Comparison of ENCODE assay signal across 11 cellular contexts in genomic region chr1:27961646-27962221, GRCh38. TPM values are rescaled to one million over a fixed set of nuclear protein-coding genes. Genes with fewer than 3 reads are reported as not detected.
DNase-seq lines count a peak whose midpoint lies in the region; ATAC-seq and TF ChIP-seq lines count a peak whose summit lies in the region.
"Had no signal": no experiment of that assay in that cellular context is flagged by ENCODE, and none has a peak within 500 bp of the region (broad histone marks: within the 10 kb centered on the region; RNA-seq: fewer than 3 reads in every experiment).

No MANE protein-coding gene starts in this region.

- H3K36me3 ChIP-seq in Panc1 (ENCODE audit: control insufficient read depth, insufficient read depth, low read length): no peaks in the 10 kb centered on the region; the same call in 1 of the 2 replicates
- H3K36me3 ChIP-seq in effector memory CD4-positive, alpha-beta T cell (ENCODE audit: control insufficient read depth, insufficient read depth, low read length): peaks cover 25% of the 10 kb centered on the region

- no peaks in the 10 kb centered on the region for H3K9me3 ChIP-seq in Panc1 (ENCODE audit: control insufficient read depth, insufficient read depth, low read depth, low read length)
- no peaks in the 10 kb centered on the region for H3K9me3 ChIP-seq in effector memory CD4-positive, alpha-beta T cell (ENCODE audit: control insufficient read depth, low read length)
- H3K9me3 ChIP-seq: Peyer's patch had no signal

- intact Hi-C loops in Calu3 (cut with micrococcal nuclease; ENCODE audit: unreplicated experiment): no loop called here
- intact Hi-C loops in Panc1 (cut with micrococcal nuclease; ENCODE audit: unreplicated experiment): no loop called here

- ATAC-seq in Panc1 (no peak), GM18520 (IDR thresholded peaks at IDR 0.05; ENCODE audit: unreplicated experiment) (no peak), GM21526 (IDR thresholded peaks at IDR 0.05; ENCODE audit: low FRiP score, unreplicated experiment) (no peak), HG02798 (IDR thresholded peaks at IDR 0.05; ENCODE audit: poor library complexity, unreplicated experiment) (no peak)

- no peak overlapping the region for H3K4me3 ChIP-seq in Panc1 (ENCODE audit: low read depth in 2 of 2, low read length in 2 of 2)
- no peak overlapping the region for H3K4me3 ChIP-seq in effector memory CD4-positive, alpha-beta T cell (ENCODE audit: insufficient read depth, low read depth, low read length, poor library complexity, severe bottlenecking)

- H3K27me3 ChIP-seq in Panc1 (ENCODE audit: control insufficient read depth, insufficient read depth, low read length): no peaks in the 10 kb centered on the region
- H3K27me3 ChIP-seq in effector memory CD4-positive, alpha-beta T cell (replicated peaks; ENCODE audit: control insufficient read depth, insufficient read depth, low read length, poor library complexity, severe bottlenecking): no peaks in the 10 kb centered on the region
- H3K27me3 ChIP-seq: Peyer's patch had no signal

- DNase-seq in Calu3: no peak
- no peak for DNase-seq in Panc1 (ENCODE audit: low read depth, low spot score)
- DNase-seq in effector memory CD4-positive, alpha-beta T cell: no peak
- DNase-seq in progenitor cell of endocrine pancreas (ENCODE audit: low spot score, unreplicated experiment): no peak
- DNase-seq in DMS53 treated with DMSO at 0.1 percent for 48 hours (lab: John Stamatoyannopoulos, UW; ENCODE audit: unreplicated experiment): no peak
- DNase-seq: activated gamma-delta T cell; stimulated activated CD4-positive, alpha-beta T cell treated with anti-CD3 and anti-CD28 coated beads, Interleukin-12 subunit alpha, Interleukin-12 subunit beta, amount 100 ng/mL, for 4 hours had no signal

- H3K27ac Mint-ChIP-seq in Calu3 (ENCODE audit: unreplicated experiment) (no peak overlapping the region), progenitor cell of endocrine pancreas (peak overlapping the region; percentile 37)

- H3K4me1 Mint-ChIP-seq in Calu3 (ENCODE audit: low read depth, unreplicated experiment) (peaks cover 13% of the 10 kb centered on the region), progenitor cell of endocrine pancreas (ENCODE audit: low read depth) (peaks cover 16% of the 10 kb centered on the region)

- no peak overlapping the region for H3K4me3 Mint-ChIP-seq in Calu3 (ENCODE audit: low read depth, unreplicated experiment)
- peak overlapping the region; percentile 73 for H3K4me3 Mint-ChIP-seq in progenitor cell of endocrine pancreas (ENCODE audit: low read depth)

- H3K27me3 Mint-ChIP-seq in Calu3 (ENCODE audit: unreplicated experiment) (no peaks in the 10 kb centered on the region), progenitor cell of endocrine pancreas (no peaks in the 10 kb centered on the region)

- no peak overlapping the region for H3K27ac ChIP-seq in Panc1 (ENCODE audit: low read length)
- peak overlapping the region; percentile 78 for H3K27ac ChIP-seq in effector memory CD4-positive, alpha-beta T cell (ENCODE audit: insufficient read depth, low read length, poor library complexity, severe bottlenecking)

- CTCF ChIA-PET in Calu3 (lab: Charles Lee) (interaction anchor here (0.6 to 1.1 kb wide), 3 partner anchors 42 to 127 kb away, joined by 3 to 5 read pairs (median 4); partner anchors contain the start of gene EYA3), Panc1 (lab: Charles Lee) (no interaction called here)

- no peak for TF ChIP-seq CTCF in Calu3 (IDR thresholded peaks at IDR 0.05; ENCODE audit: unreplicated experiment)
- no peak for TF ChIP-seq CTCF in Panc1 (IDR thresholded peaks at IDR 0.05)
- no peak for TF ChIP-seq CTCF in progenitor cell of endocrine pancreas (IDR thresholded peaks at IDR 0.05; ENCODE audit: unreplicated experiment)

- peaks cover 22% of the 10 kb centered on the region for H3K36me3 Mint-ChIP-seq in Calu3 (ENCODE audit: insufficient read depth, unreplicated experiment)
- peaks cover 3% of the 10 kb centered on the region for H3K36me3 Mint-ChIP-seq in progenitor cell of endocrine pancreas (ENCODE audit: insufficient read depth)

- in situ Hi-C loops in Panc1 (cut with HindIII; ENCODE audit: low pct_unique_long_range_greater_than_20kb, low sequenced_read_pairs): no loop called here

- peaks cover 22% of the 10 kb centered on the region for H3K4me1 ChIP-seq in Panc1 (ENCODE audit: control insufficient read depth, insufficient read depth, low read length)
- H3K4me1 ChIP-seq in effector memory CD4-positive, alpha-beta T cell (ENCODE audit: control insufficient read depth, insufficient read depth, low read length, poor library complexity, severe bottlenecking): peaks cover 15% of the 10 kb centered on the region

- POLR2A ChIA-PET in Panc1 (lab: Charles Lee): interaction anchor here (0.5 to 0.6 kb wide), 3 partner anchors 140 to 608 kb away, joined by 3 to 7 read pairs (median 3); no protein-coding TSS in a partner anchor

- BruUV-seq in Calu3 (replicated peaks; lab: Mats Ljungman, UMichigan): TSS peak; percentile 43
- BruUV-seq in Panc1 (replicated peaks; lab: Mats Ljungman, UMichigan): TSS peak; percentile 53

- H3K9me3 Mint-ChIP-seq in Calu3 (ENCODE audit: low read depth, unreplicated experiment): no peaks in the 10 kb centered on the region
- no peaks in the 10 kb centered on the region for H3K9me3 Mint-ChIP-seq in progenitor cell of endocrine pancreas (ENCODE audit: low read depth)

RNA-seq across cellular contexts. Expression of gene XKR8, which starts 2.0 kb away (rescaled TPM):
- total RNA-seq in Calu3 (2022) (3.3 and 3.8 TPM in 2 replicates), Panc1 (2021; ENCODE audit: unreplicated experiment) (10.6 TPM), progenitor cell of endocrine pancreas (17.0 and 17.3 TPM in 2 replicates)
- 17.7 TPM for polyA plus RNA-seq in Panc1 (2012; ENCODE audit: insufficient read length)

RNA-seq across cellular contexts. Expression of gene SMPDL3B, which starts 26.9 kb away (rescaled TPM):
- 9.7 and 13.0 TPM in 2 replicates for total RNA-seq in Calu3 (2022)
- total RNA-seq in Panc1 (2021; ENCODE audit: unreplicated experiment): 1.5 TPM
- polyA plus RNA-seq in Panc1 (2012; ENCODE audit: insufficient read length): 1.6 TPM
- 18.5 and 19.0 TPM in 2 replicates for total RNA-seq in progenitor cell of endocrine pancreas

RNA-seq across cellular contexts. Expression of gene RPA2, which starts 47.4 kb away (rescaled TPM):
- total RNA-seq in Calu3 (2022) (19.1 and 24.0 TPM in 2 replicates), Panc1 (2021; ENCODE audit: unreplicated experiment) (49.4 TPM), progenitor cell of endocrine pancreas (34.8 and 37.2 TPM in 2 replicates)
- 59.2 TPM for polyA plus RNA-seq in Panc1 (2012; ENCODE audit: insufficient read length)
